8 cellular contexts compared by ENCODE assay signal in the genomic region with DNA sequence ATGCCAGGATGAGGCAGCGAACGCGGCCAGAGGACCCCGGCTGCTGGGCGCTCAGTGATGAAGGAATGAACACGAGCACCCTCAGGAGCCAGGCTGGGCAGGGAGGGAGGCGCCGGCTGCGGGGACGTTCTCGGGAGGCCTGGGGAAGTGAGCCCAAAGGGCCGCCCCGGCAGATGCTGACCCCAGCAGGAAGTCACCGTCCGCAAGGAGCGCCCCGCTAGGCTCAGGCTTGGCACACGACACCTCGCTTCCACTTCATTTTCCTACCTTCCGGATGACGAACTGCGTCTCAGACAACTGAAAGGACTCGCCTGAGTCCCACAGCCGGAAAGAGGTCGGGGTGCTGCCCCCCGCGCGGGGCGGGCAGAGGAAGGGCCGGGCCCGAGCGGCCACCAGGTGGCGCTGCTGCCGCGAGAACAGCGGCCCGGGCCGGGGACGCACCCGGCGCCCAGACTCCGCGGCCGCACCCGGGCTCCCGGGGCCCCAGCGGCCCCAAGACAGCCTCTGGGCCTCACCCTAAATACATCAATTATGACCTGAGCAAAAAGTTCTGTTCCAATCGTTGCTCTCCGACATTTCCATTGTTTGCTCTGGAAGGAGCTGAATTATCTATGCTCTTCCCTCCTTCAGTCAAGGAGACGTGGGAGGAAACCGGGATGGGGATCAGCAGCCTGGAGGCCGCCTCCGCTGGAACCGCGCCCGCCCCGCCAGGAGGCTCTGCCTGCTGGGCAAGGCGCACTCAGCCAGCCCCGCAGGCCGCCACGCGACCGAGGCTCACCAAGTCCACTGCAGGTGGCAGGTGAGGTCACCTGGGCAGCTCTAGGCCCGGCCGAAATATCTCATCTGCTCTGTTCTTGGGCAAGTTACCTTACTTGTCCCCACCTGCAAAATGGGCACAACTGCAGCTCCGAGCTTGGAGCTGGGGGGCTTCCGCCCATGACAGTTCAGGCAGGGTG.
DNase-seq lines count a peak whose midpoint lies in the region; ATAC-seq and TF ChIP-seq lines count a peak whose summit lies in the region.

No MANE protein-coding gene starts in this region.

- 0 out of 2 replicates have a peak, but pooled peaks have one; percentile 16 for TF ChIP-seq POLR2A in IMR-90 (IDR thresholded peaks at IDR 0.05; ENCODE audit: low read depth, low read length)

- peak overlapping the region; percentile 75 for H3K4ac ChIP-seq in IMR-90 (ENCODE audit: low read depth, low read length)

- H2BK120ac ChIP-seq in IMR-90 (ENCODE audit: low read depth, low read length): peak overlapping the region; percentile 60

- peak overlapping the region; percentile 72 to 77; a peak in 3 of 4 replicates for H4K8ac ChIP-seq in IMR-90 (ENCODE audit: low read depth in 2 of 2, low read length in 2 of 2)

- H3K9ac ChIP-seq in IMR-90 (ENCODE audit: low read depth, low read length): peak overlapping the region; percentile 17; the same call in 1 of the 2 replicates
- no peak overlapping the region for H3K9ac ChIP-seq in duodenal mucosa (ENCODE audit: low read depth in 1 of 2, low read length in 2 of 2)

- H3K9me1 ChIP-seq in IMR-90 (ENCODE audit: insufficient read depth, low read length): no peaks in the 10 kb centered on the region

- peak; percentile 7 for DNase-seq in DMS79 treated with DMSO at 0.1 percent for 48 hours (lab: John Stamatoyannopoulos, UW)
- DNase-seq in DMS79 (lab: John Stamatoyannopoulos, UW): no peak
- peak; percentile 27 for DNase-seq in IMR-90
- peak; percentile 49 to 51 for DNase-seq in activated CD4-positive, alpha-beta T cell treated with anti-CD3 and anti-CD28 coated beads, Interleukin-2, amount 50 U/mL, for 24 hours (ENCODE audit: low read depth in 1 of 2, low spot score in 1 of 2)
- no peak for DNase-seq in lung (ENCODE audit: low spot score)
- DNase-seq in stimulated activated CD4-positive, alpha-beta T cell treated with anti-CD3 and anti-CD28 coated beads, TNF-alpha, amount 100 ng/mL, for 4 hours (ENCODE audit: low read depth in 3 of 3): peak; percentile 34 to 58 (median 38)

- peak; percentile 90 for TF ChIP-seq RAD21 in IMR-90 (IDR thresholded peaks at IDR 0.05; ENCODE audit: low read length)

- in situ Hi-C loops in IMR-90 (cut with MboI; ENCODE audit: low sequenced_read_pairs): loop anchor here (5.0 to 10.0 kb wide), 3 partner anchors 180 to 330 kb away; a partner anchor contains a TSS

- H3K56ac ChIP-seq in IMR-90 (ENCODE audit: extremely low read depth, insufficient read depth, low read length): no peak overlapping the region

- no peaks in the 10 kb centered on the region for H3K27me3 ChIP-seq in IMR-90 (ENCODE audit: control insufficient read depth, insufficient read depth, low read length)
- no peaks in the 10 kb centered on the region for H3K27me3 ChIP-seq in duodenal mucosa (ENCODE audit: control insufficient read depth in 1 of 2, insufficient read depth in 2 of 2, low read length in 2 of 2)
- no peaks in the 10 kb centered on the region for H3K27me3 ChIP-seq in lung (ENCODE audit: control insufficient read depth, insufficient read depth)

- TF ChIP-seq CTCF in IMR-90 (conservative IDR thresholded peaks at IDR 0.05; ENCODE audit: low read depth, low read length) (peak; percentile 91), lung (IDR thresholded peaks at IDR 0.05; ENCODE audit: control extremely low read depth, extremely low read depth) (peak; percentile 72)

- peak overlapping the region; percentile 93 for H2AFZ ChIP-seq in IMR-90 (replicated peaks; ENCODE audit: low read length, poor library complexity)

- H3K79me1 ChIP-seq in IMR-90 (ENCODE audit: low read depth in 1 of 2, low read length in 2 of 2): peaks cover 0 to 5% of the 10 kb centered on the region in 2 experiments; a peak in 1 of 4 replicates

- H3K4me2 ChIP-seq in IMR-90 (ENCODE audit: low read depth, low read length): peak overlapping the region; percentile 62

- H2BK20ac ChIP-seq in IMR-90 (ENCODE audit: low read depth, low read length): no peak overlapping the region

- 48% methylated on average over 23 of the region's 67 CpGs; no CpG with 5 or more reads in 1 of the 2 experiments for WGBS in IMR-90 (ENCODE audit: extremely low coverage in 2 of 2, insufficient read length in 1 of 2), 2 experiments
- WGBS in lung, 2 donors: 21 to 28% methylated on average over 63 to 67 of the region's 67 CpGs

- H2BK5ac ChIP-seq in IMR-90 (ENCODE audit: low read depth, low read length, poor library complexity, severe bottlenecking): no peak overlapping the region

- H4K5ac ChIP-seq in IMR-90 (ENCODE audit: low read depth, low read length): no peak overlapping the region

- H2BK15ac ChIP-seq in IMR-90 (ENCODE audit: low read depth, low read length): no peak overlapping the region; the same call in 2 of the 3 replicates

- H2AK5ac ChIP-seq in IMR-90 (ENCODE audit: low read depth, low read length): no peak overlapping the region

- H4K20me1 ChIP-seq in IMR-90 (ENCODE audit: insufficient read depth, low read length): no peaks in the 10 kb centered on the region

- BruUV-seq in IMR-90 (replicated peaks; lab: Mats Ljungman, UMichigan): no TSS peak

- H3K14ac ChIP-seq in IMR-90 (replicated peaks; ENCODE audit: low read depth, low read length): no peak overlapping the region

- intact Hi-C loops in IMR-90 (cut with micrococcal nuclease): loop anchor here (1.0 to 5.0 kb wide), 3 partner anchors 100 to 327 kb away; no protein-coding TSS in a partner anchor

- H3K9me3 ChIP-seq in IMR-90 (ENCODE audit: control insufficient read depth, insufficient read depth, low read length) (peaks cover 4% of the 10 kb centered on the region; the same call in 1 of the 2 replicates), duodenal mucosa (ENCODE audit: control insufficient read depth in 1 of 2, low read length in 2 of 2) (peaks cover 0 to 2% of the 10 kb centered on the region in 2 donors), lung (ENCODE audit: control insufficient read depth in 2 of 2, insufficient read depth in 1 of 2, low read length in 1 of 2) (peaks cover 0 to 7% of the 10 kb centered on the region in 2 donors)

- H3K23ac ChIP-seq in IMR-90 (ENCODE audit: low read depth, low read length): no peak overlapping the region

- H3K36me3 ChIP-seq in IMR-90 (ENCODE audit: control insufficient read depth, insufficient read depth, low read length): peaks cover 7% of the 10 kb centered on the region; the same call in 1 of the 2 replicates
- H3K36me3 ChIP-seq in duodenal mucosa (ENCODE audit: control insufficient read depth in 1 of 2, insufficient read depth in 2 of 2, low read length in 2 of 2): no peaks in the 10 kb centered on the region
- no peaks in the 10 kb centered on the region for H3K36me3 ChIP-seq in lung (ENCODE audit: control insufficient read depth in 2 of 2, insufficient read depth in 2 of 2, low read length in 2 of 2)

- dilution Hi-C loops in IMR-90 (cut with HindIII; ENCODE audit: low sequenced_read_pairs, unreplicated experiment): no loop called here

- H2AK9ac ChIP-seq in IMR-90 (replicated peaks; ENCODE audit: low read depth, low read length, poor library complexity): peak overlapping the region; percentile 91

- CTCF ChIA-PET in IMR-90 (lab: Yijun Ruan, JAX): interaction anchor here (0.5 to 1.5 kb wide), 9 partner anchors 13 to 326 kb away, joined by 3 to 14 read pairs (median 3); no protein-coding TSS in a partner anchor

- ATAC-seq in IMR-90 (ENCODE audit: low read depth) (peak; percentile 93), lung (ENCODE audit: insufficient read depth, low FRiP score) (peak; percentile 59), GM21717 (IDR thresholded peaks at IDR 0.05; ENCODE audit: unreplicated experiment) (no peak)

- POLR2A ChIA-PET in IMR-90 (lab: Charles Lee; ENCODE audit: unreplicated experiment): no interaction called here

- H3K4me3 ChIP-seq in IMR-90 (ENCODE audit: insufficient read depth, low read depth, low read length) (no peak overlapping the region), duodenal mucosa (ENCODE audit: low read depth in 1 of 2, low read length in 2 of 2) (peak overlapping the region; percentile 22 to 53), lung (no peak overlapping the region)

- H4K91ac ChIP-seq in IMR-90 (ENCODE audit: insufficient read depth, low read depth, low read length): peak overlapping the region; percentile 71; the same call in 1 of the 2 replicates

- H3K4me1 ChIP-seq in IMR-90 (ENCODE audit: control insufficient read depth, insufficient read depth, low read length) (no peaks in the 10 kb centered on the region), duodenal mucosa (ENCODE audit: control insufficient read depth in 1 of 2, insufficient read depth in 2 of 2, low read length in 2 of 2) (peaks cover 0 to 3% of the 10 kb centered on the region in 2 donors), lung (ENCODE audit: control insufficient read depth in 2 of 2, insufficient read depth in 2 of 2, low read length in 2 of 2) (no peaks in the 10 kb centered on the region)

- H3K27ac ChIP-seq in IMR-90 (ENCODE audit: insufficient read depth, low read length): no peak overlapping the region
- no peak overlapping the region for H3K27ac ChIP-seq in duodenal mucosa (ENCODE audit: low read depth, low read length)
- H3K27ac ChIP-seq in lung (ENCODE audit: low read depth in 1 of 2, low read length in 1 of 2): no peak overlapping the region

- H3K18ac ChIP-seq in IMR-90 (ENCODE audit: low read depth, low read length): no peak overlapping the region

TF ChIP-seq in IMR-90, 13 proteins besides CTCF, POLR2A, EP300 and RAD21:
- TF ChIP-seq SMC3 (IDR thresholded peaks at IDR 0.05; ENCODE audit: low read depth, low read length): peak; percentile 95
- no peak for TF ChIP-seq NFE2L2 (IDR thresholded peaks at IDR 0.05; ENCODE audit: low read depth, low read length)
- peak; percentile 78; the same call in 1 of the 2 replicates for TF ChIP-seq MAZ (IDR thresholded peaks at IDR 0.05; ENCODE audit: borderline replicate concordance, low read depth, low read length)
TF ChIP-seq in IMR-90: peak in this region for 2.

Comparison
In these comparisons a context has a peak if more than half of its experiments do, and no peak if none do; other contexts are left out.
1. DNase-seq: peak in DMS79 treated with DMSO at 0.1 percent for 48 hours (single experiment), IMR-90 (single experiment), activated CD4-positive, alpha-beta T cell treated with anti-CD3 and anti-CD28 coated beads, Interleukin-2, amount 50 U/mL, for 24 hours (2 of 2) and stimulated activated CD4-positive, alpha-beta T cell treated with anti-CD3 and anti-CD28 coated beads, TNF-alpha, amount 100 ng/mL, for 4 hours (3 of 3); none in DMS79 (single experiment) and lung (single experiment).
2. H3K4me3 ChIP-seq: peak in duodenal mucosa (2 of 2); none in IMR-90 (single experiment) and lung (single experiment).